ENCODE assay signal across 20 cellular contexts in genomic region chr2:12932192-12932591, GRCh38.
"Had no signal": no experiment of that assay in that cellular context is flagged by ENCODE, and none has a peak within 500 bp of the region (broad histone marks: within the 10 kb centered on the region; RNA-seq: fewer than 3 reads in every experiment).

No MANE protein-coding gene starts in this region.

- H3K36me3 ChIP-seq: thoracic aorta, vagina had no signal

- DNase-seq: activated B cell treated with CpG ODN at 0.5 μM for 24 hours; activated CD4-positive, alpha-beta T cell treated with anti-CD3 and anti-CD28 coated beads for 36 hours; activated CD4-positive, alpha-beta T cell treated with anti-CD3 and anti-CD28 coated beads, Interleukin-2, amount 50 U/mL, for 4 hours; activated CD8-positive, alpha-beta memory T cell treated with anti-CD3 and anti-CD28 coated beads, Interleukin-2, amount 50 U/mL, for 48 hours; activated effector memory CD4-positive, alpha-beta T cell treated with anti-CD3 and anti-CD28 coated beads, Interleukin-2, amount 50 U/mL, for 16 hours; activated naive CD4-positive, alpha-beta T cell treated with anti-CD3 and anti-CD28 coated beads, Interleukin-2, amount 10 ng/mL, durations not matched to agents 7 days and 5 days; anterior cingulate cortex; body of pancreas; caudate nucleus; effector CD4-positive, alpha-beta T cell; erythroblast; foreskin keratinocyte; naive B cell; nucleus accumbens; stimulated activated CD4-positive, alpha-beta T cell treated with anti-CD3 and anti-CD28 coated beads, Interleukin-2, amount 100 ng/mL, for 24 hours; T-helper 9 cell had no signal

- H3K4me1 ChIP-seq: body of pancreas, parathyroid adenoma had no signal

- H3K27me3 ChIP-seq: body of pancreas, foreskin keratinocyte, hepatocyte, vagina had no signal

- H3K9me3 ChIP-seq: body of pancreas, thoracic aorta, vagina had no signal

- H3K27ac ChIP-seq: body of pancreas, foreskin keratinocyte, hepatocyte, parathyroid adenoma, thoracic aorta, vagina had no signal

- H3K4me3 ChIP-seq: body of pancreas, hepatocyte, thoracic aorta, vagina had no signal
